In the genomic region with DNA sequence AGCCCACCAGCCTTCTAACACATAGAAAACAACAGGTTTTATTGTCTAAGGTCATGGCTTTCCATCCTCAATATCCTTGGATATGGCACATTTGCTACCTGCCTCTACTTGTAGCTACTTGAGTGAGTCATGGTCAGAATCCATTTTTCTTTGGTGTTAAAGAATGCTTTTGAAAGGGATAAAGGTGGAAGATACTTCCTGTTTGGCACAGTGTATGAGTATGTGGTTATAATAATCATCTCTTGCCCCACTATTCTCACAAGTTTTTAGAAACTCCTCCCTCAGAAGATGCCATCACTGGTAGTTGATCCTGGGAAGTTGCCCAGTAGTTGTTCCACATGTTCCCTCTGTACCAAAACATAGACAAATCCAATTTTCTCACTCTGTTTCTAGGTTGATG, we compare ENCODE assay signal across 29 cellular contexts.
"Had no signal": no experiment of that assay in that cellular context is flagged by ENCODE, and none has a peak within 500 bp of the region (broad histone marks: within the 10 kb centered on the region; RNA-seq: fewer than 3 reads in every experiment).

No MANE protein-coding gene starts in this region.

- H2AFZ ChIP-seq: neural progenitor cell had no signal

- H3K27me3 Mint-ChIP-seq: activated CD4-positive, alpha-beta memory T cell treated with anti-CD3 and anti-CD28 coated beads, Interleukin-2, amount 10 ng/mL, durations not matched to agents 7 days and 5 days; activated CD4-positive, alpha-beta T cell treated with anti-CD3 and anti-CD28 coated beads, Interleukin-2, amount 10 ng/mL, durations not matched to agents 7 days and 5 days; activated naive CD4-positive, alpha-beta T cell treated with anti-CD3 and anti-CD28 coated beads, Interleukin-2, amount 10 ng/mL, durations not matched to agents 7 days and 5 days; activated naive CD8-positive, alpha-beta T cell treated with anti-CD3 and anti-CD28 coated beads, Interleukin-2, amount 10 ng/mL, durations not matched to agents 7 days and 5 days; activated T-cell treated with anti-CD3 and anti-CD28 coated beads, Interleukin-2, amount 50 U/mL, for 24 hours; central memory CD8-positive, alpha-beta T cell; dendritic cell treated with granulocyte-macrophage colony-stimulating factor and Interleukin-4, amounts not matched to agents 40 ng/mL and 50 ng/mL, for 4 days had no signal

- H3K4me1 ChIP-seq: gastroesophageal sphincter, neural progenitor cell, right atrium auricular region, suprapubic skin, tibial nerve had no signal

- H3K4me1 Mint-ChIP-seq: activated CD4-positive, alpha-beta memory T cell treated with anti-CD3 and anti-CD28 coated beads, Interleukin-2, amount 10 ng/mL, durations not matched to agents 7 days and 5 days; activated CD4-positive, alpha-beta T cell treated with anti-CD3 and anti-CD28 coated beads, Interleukin-2, amount 10 ng/mL, durations not matched to agents 7 days and 5 days; activated naive CD4-positive, alpha-beta T cell treated with anti-CD3 and anti-CD28 coated beads, Interleukin-2, amount 10 ng/mL, durations not matched to agents 7 days and 5 days; activated naive CD8-positive, alpha-beta T cell treated with anti-CD3 and anti-CD28 coated beads, Interleukin-2, amount 10 ng/mL, durations not matched to agents 7 days and 5 days; central memory CD8-positive, alpha-beta T cell; naive thymus-derived CD8-positive, alpha-beta T cell had no signal

- H3K36me3 ChIP-seq: gastroesophageal sphincter, neural progenitor cell, right atrium auricular region, suprapubic skin, tibial nerve had no signal

- H3K27me3 ChIP-seq: gastroesophageal sphincter, neural progenitor cell, right atrium auricular region, suprapubic skin, tibial nerve had no signal

- H3K4me2 ChIP-seq: neural progenitor cell had no signal

- H3K36me3 Mint-ChIP-seq: activated naive CD4-positive, alpha-beta T cell treated with anti-CD3 and anti-CD28 coated beads, Interleukin-2, amount 10 ng/mL, durations not matched to agents 7 days and 5 days; activated naive CD8-positive, alpha-beta T cell treated with anti-CD3 and anti-CD28 coated beads, Interleukin-2, amount 10 ng/mL, durations not matched to agents 7 days and 5 days; naive thymus-derived CD8-positive, alpha-beta T cell; neural progenitor cell had no signal

- H3K9me3 ChIP-seq: suprapubic skin had no signal

- H3K9me3 Mint-ChIP-seq: activated CD4-positive, alpha-beta memory T cell treated with anti-CD3 and anti-CD28 coated beads, Interleukin-2, amount 10 ng/mL, durations not matched to agents 7 days and 5 days; activated naive CD4-positive, alpha-beta T cell treated with anti-CD3 and anti-CD28 coated beads, Interleukin-2, amount 10 ng/mL, durations not matched to agents 7 days and 5 days; T-helper 1 cell treated with Interleukin-12 subunit alpha and Interleukin-12 subunit beta and Interleukin-4 antibody, amounts not matched to agents 30 μg/mL and 1 μg/mL, for 36 hours had no signal

- H3K4me3 Mint-ChIP-seq: activated CD4-positive, alpha-beta memory T cell treated with anti-CD3 and anti-CD28 coated beads, Interleukin-2, amount 10 ng/mL, durations not matched to agents 7 days and 5 days; activated CD4-positive, alpha-beta T cell treated with anti-CD3 and anti-CD28 coated beads, Interleukin-2, amount 10 ng/mL, durations not matched to agents 7 days and 5 days; activated naive CD4-positive, alpha-beta T cell treated with anti-CD3 and anti-CD28 coated beads, Interleukin-2, amount 10 ng/mL, durations not matched to agents 7 days and 5 days; activated naive CD8-positive, alpha-beta T cell treated with anti-CD3 and anti-CD28 coated beads, Interleukin-2, amount 10 ng/mL, durations not matched to agents 7 days and 5 days; activated T-cell treated with anti-CD3 and anti-CD28 coated beads, Interleukin-2, amount 50 U/mL, for 24 hours; central memory CD8-positive, alpha-beta T cell; dendritic cell treated with granulocyte-macrophage colony-stimulating factor and Interleukin-4, amounts not matched to agents 40 ng/mL and 50 ng/mL, for 4 days; endodermal cell; naive thymus-derived CD8-positive, alpha-beta T cell; neural progenitor cell; T-helper 1 cell treated with Interleukin-12 subunit alpha and Interleukin-12 subunit beta and Interleukin-4 antibody, amounts not matched to agents 30 μg/mL and 1 μg/mL, for 36 hours; WTC11 had no signal

- ATAC-seq: gastroesophageal sphincter; naive thymus-derived CD8-positive, alpha-beta T cell; WTC11 had no signal

- FAIRE-seq: kidney had no signal

- H3K4me3 ChIP-seq: gastroesophageal sphincter, neural progenitor cell, right atrium auricular region, suprapubic skin, tibial nerve had no signal

- H3K27ac ChIP-seq: gastroesophageal sphincter, neural progenitor cell, right atrium auricular region, suprapubic skin, tibial nerve had no signal

- H3K27ac Mint-ChIP-seq: activated CD4-positive, alpha-beta memory T cell treated with anti-CD3 and anti-CD28 coated beads, Interleukin-2, amount 10 ng/mL, durations not matched to agents 7 days and 5 days; activated CD4-positive, alpha-beta T cell treated with anti-CD3 and anti-CD28 coated beads, Interleukin-2, amount 10 ng/mL, durations not matched to agents 7 days and 5 days; activated naive CD4-positive, alpha-beta T cell treated with anti-CD3 and anti-CD28 coated beads, Interleukin-2, amount 10 ng/mL, durations not matched to agents 7 days and 5 days; activated naive CD8-positive, alpha-beta T cell treated with anti-CD3 and anti-CD28 coated beads, Interleukin-2, amount 10 ng/mL, durations not matched to agents 7 days and 5 days; activated T-cell treated with anti-CD3 and anti-CD28 coated beads, Interleukin-2, amount 50 U/mL, for 24 hours; dendritic cell treated with granulocyte-macrophage colony-stimulating factor and Interleukin-4, amounts not matched to agents 40 ng/mL and 50 ng/mL, for 4 days; endodermal cell; naive thymus-derived CD8-positive, alpha-beta T cell; neural progenitor cell; T-helper 1 cell treated with Interleukin-12 subunit alpha and Interleukin-12 subunit beta and Interleukin-4 antibody, amounts not matched to agents 30 μg/mL and 1 μg/mL, for 36 hours had no signal

- H3K9ac ChIP-seq: neural progenitor cell had no signal

- DNase-seq: activated CD4-positive, alpha-beta memory T cell treated with anti-CD3 and anti-CD28 coated beads, Interleukin-2, amount 10 ng/mL, durations not matched to agents 7 days and 5 days; activated CD4-positive, alpha-beta T cell treated with anti-CD3 and anti-CD28 coated beads for 1 hour; activated CD4-positive, alpha-beta T cell treated with anti-CD3 and anti-CD28 coated beads, Interleukin-2, amount 10 ng/mL, durations not matched to agents 7 days and 5 days; activated CD8-positive, alpha-beta memory T cell treated with anti-CD3 and anti-CD28 coated beads, Interleukin-2, amount 50 U/mL, for 48 hours; activated gamma-delta T cell; activated naive CD4-positive, alpha-beta T cell treated with anti-CD3 and anti-CD28 coated beads, Interleukin-2, amount 10 ng/mL, durations not matched to agents 7 days and 5 days; activated naive CD8-positive, alpha-beta T cell treated with anti-CD3 and anti-CD28 coated beads, Interleukin-2, amount 10 ng/mL, durations not matched to agents 7 days and 5 days; activated T-cell treated with anti-CD3 and anti-CD28 coated beads, Interleukin-2, amount 50 U/mL, for 24 hours; amniotic stem cell; endodermal cell; head of caudate nucleus; hippocampal formation; kidney; mesenchymal stem cell; naive thymus-derived CD8-positive, alpha-beta T cell; occipital lobe; stimulated activated CD4-positive, alpha-beta T cell treated with anti-CD3 and anti-CD28 coated beads, Interleukin-15, amount 100 ng/mL, for 24 hours; stimulated activated CD4-positive, alpha-beta T cell treated with anti-CD3 and anti-CD28 coated beads, Interleukin-2, amount 100 ng/mL, for 24 hours; stimulated activated naive CD4-positive, alpha-beta T cell; T1000 had no signal
